1 cellular context compared by ENCODE assay signal in genomic region chr2:144390424-144391020, GRCh38.
TF ChIP-seq lines count a peak whose summit lies in the region.

No MANE protein-coding gene starts in this region.

TF ChIP-seq in IMR-90, 13 proteins besides CTCF, POLR2A, EP300 and RAD21:
- no peak for TF ChIP-seq RCOR1 (IDR thresholded peaks at IDR 0.05; ENCODE audit: insufficient replicate concordance, low read length)
- no peak for TF ChIP-seq FOS (IDR thresholded peaks at IDR 0.05; ENCODE audit: low read depth, low read length)
- no peak for TF ChIP-seq CEBPB (IDR thresholded peaks at IDR 0.05; ENCODE audit: low read depth, low read length)
- no peak for TF ChIP-seq SMC3 (IDR thresholded peaks at IDR 0.05; ENCODE audit: low read depth, low read length)
- TF ChIP-seq CHD1 (IDR thresholded peaks at IDR 0.05; ENCODE audit: low read depth, low read length): no peak
- no peak for TF ChIP-seq MAFK (IDR thresholded peaks at IDR 0.05; ENCODE audit: low read depth, low read length)
- no peak for TF ChIP-seq USF2 (IDR thresholded peaks at IDR 0.05; ENCODE audit: low read depth, low read length)
- no peak for TF ChIP-seq RFX5 (IDR thresholded peaks at IDR 0.05; ENCODE audit: low read depth, low read length)
- TF ChIP-seq ELK1 (IDR thresholded peaks at IDR 0.05; ENCODE audit: borderline replicate concordance, low read depth, low read length): no peak
- TF ChIP-seq MAZ (IDR thresholded peaks at IDR 0.05; ENCODE audit: borderline replicate concordance, low read depth, low read length): no peak
- no peak for TF ChIP-seq BHLHE40 (IDR thresholded peaks at IDR 0.05; ENCODE audit: low read depth, low read length)
- no peak for TF ChIP-seq NFE2L2 (IDR thresholded peaks at IDR 0.05; ENCODE audit: low read depth, low read length)
- TF ChIP-seq MXI1 (IDR thresholded peaks at IDR 0.05; ENCODE audit: borderline replicate concordance, low read depth, low read length): no peak
